In the genomic region with DNA sequence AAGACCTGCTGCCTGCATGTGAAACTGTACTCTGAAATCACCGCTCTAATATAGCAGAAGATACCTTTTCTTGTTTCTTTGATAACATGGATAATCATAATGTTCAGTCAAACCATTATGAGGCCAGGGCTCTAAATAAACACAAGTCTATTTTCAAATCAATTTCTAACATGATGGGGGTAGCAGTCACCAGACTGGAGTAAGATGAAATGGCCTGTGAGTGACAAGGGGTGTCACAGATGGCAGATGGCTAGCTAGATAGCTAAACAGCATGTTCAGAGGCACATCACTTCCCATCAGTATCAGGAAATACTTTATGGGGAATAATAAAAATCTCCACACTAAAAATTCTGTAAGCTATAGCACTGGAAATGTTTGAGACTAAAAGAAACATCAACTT, we compare ENCODE assay signal across 10 cellular contexts. TPM values are rescaled to one million over a fixed set of nuclear protein-coding genes. Genes with fewer than 3 reads are reported as not detected.
DNase-seq lines count a peak whose midpoint lies in the region; ATAC-seq and TF ChIP-seq lines count a peak whose summit lies in the region.
"Had no signal": no experiment of that assay in that cellular context is flagged by ENCODE, and none has a peak within 500 bp of the region (broad histone marks: within the 10 kb centered on the region; RNA-seq: fewer than 3 reads in every experiment).

No MANE protein-coding gene starts in this region.

- no peak overlapping the region for H3K4me3 Mint-ChIP-seq in activated T-helper 2 cell treated with anti-CD3 and anti-CD28 coated beads, Interferon-gamma antibody, Interleukin-2, Interleukin-4, amounts not matched to agents 10 μg/mL and 5 μg/mL and 100 μg/mL, durations not matched to agents 14 hours and 24 hours and 36 hours (ENCODE audit: low read depth)
- H3K4me3 Mint-ChIP-seq in nephron progenitor cell, result no peak overlapping the region
- no peak overlapping the region for H3K4me3 Mint-ChIP-seq in neural progenitor cell

- peaks cover 8% of the 10 kb centered on the region for H4K20me1 ChIP-seq in neural progenitor cell (ENCODE audit: low read depth)

- no peaks in the 10 kb centered on the region for H3K4me1 ChIP-seq in neural progenitor cell

- no peaks in the 10 kb centered on the region for H3K9me3 ChIP-seq in neural progenitor cell (ENCODE audit: low read depth)
- H3K9me3 ChIP-seq: thyroid gland had no signal

- H3K27me3 ChIP-seq in neural progenitor cell, result no peaks in the 10 kb centered on the region
- H3K27me3 ChIP-seq: thyroid gland had no signal

- peaks cover 98% of the 10 kb centered on the region for H3K79me2 ChIP-seq in neural progenitor cell (ENCODE audit: low read depth)

- DNase-seq in GM12864 (ENCODE audit: low read depth), result no peak
- DNase-seq in activated T-helper 2 cell treated with anti-CD3 and anti-CD28 coated beads, Interferon-gamma antibody, Interleukin-2, Interleukin-4, amounts not matched to agents 10 μg/mL and 5 μg/mL and 100 μg/mL, durations not matched to agents 14 hours and 24 hours and 36 hours (ENCODE audit: low spot score), result no peak
- no peak for DNase-seq in NOMO-1 treated with DMSO at 0.1 percent for 48 hours (lab: John Stamatoyannopoulos, UW; ENCODE audit: unreplicated experiment)
- no peak for DNase-seq in nephron progenitor cell
- no peak for DNase-seq in NCI-H2029 (lab: John Stamatoyannopoulos, UW)
- no peak for DNase-seq in neural progenitor cell (ENCODE audit: low spot score)
- DNase-seq: activated CD4-positive, alpha-beta T cell treated with anti-CD3 and anti-CD28 coated beads, Interleukin-2, amount 50 U/mL, for 48 hours; thyroid gland had no signal

- H3K27ac Mint-ChIP-seq in activated T-helper 2 cell treated with anti-CD3 and anti-CD28 coated beads, Interferon-gamma antibody, Interleukin-2, Interleukin-4, amounts not matched to agents 10 μg/mL and 5 μg/mL and 100 μg/mL, durations not matched to agents 14 hours and 24 hours and 36 hours, result peak overlapping the region; percentile 46
- H3K27ac Mint-ChIP-seq in nephron progenitor cell, result no peak overlapping the region
- H3K27ac Mint-ChIP-seq in neural progenitor cell, result no peak overlapping the region

- no peaks in the 10 kb centered on the region for H3F3A ChIP-seq in neural progenitor cell (ENCODE audit: low read depth)

- no peaks in the 10 kb centered on the region for H3K36me3 ChIP-seq in neural progenitor cell
- H3K36me3 ChIP-seq: thyroid gland had no signal

- H3K9me3 Mint-ChIP-seq in activated T-helper 2 cell treated with anti-CD3 and anti-CD28 coated beads, Interferon-gamma antibody, Interleukin-2, Interleukin-4, amounts not matched to agents 10 μg/mL and 5 μg/mL and 100 μg/mL, durations not matched to agents 14 hours and 24 hours and 36 hours, result no peaks in the 10 kb centered on the region
- H3K9me3 Mint-ChIP-seq in nephron progenitor cell (peaks cover 29% of the 10 kb centered on the region), neural progenitor cell (peaks cover 53% of the 10 kb centered on the region)

- H2AFZ ChIP-seq in neural progenitor cell (replicated peaks), result no peak overlapping the region

- H3K36me3 Mint-ChIP-seq in activated T-helper 2 cell treated with anti-CD3 and anti-CD28 coated beads, Interferon-gamma antibody, Interleukin-2, Interleukin-4, amounts not matched to agents 10 μg/mL and 5 μg/mL and 100 μg/mL, durations not matched to agents 14 hours and 24 hours and 36 hours (ENCODE audit: low read depth), result peaks cover 26% of the 10 kb centered on the region
- H3K36me3 Mint-ChIP-seq in nephron progenitor cell (ENCODE audit: low read depth), result peaks cover 57% of the 10 kb centered on the region
- peaks cover 44% of the 10 kb centered on the region for H3K36me3 Mint-ChIP-seq in neural progenitor cell

- H3K4me1 Mint-ChIP-seq in activated T-helper 2 cell treated with anti-CD3 and anti-CD28 coated beads, Interferon-gamma antibody, Interleukin-2, Interleukin-4, amounts not matched to agents 10 μg/mL and 5 μg/mL and 100 μg/mL, durations not matched to agents 14 hours and 24 hours and 36 hours (ENCODE audit: low read depth), result peaks cover 60% of the 10 kb centered on the region
- H3K4me1 Mint-ChIP-seq in nephron progenitor cell (peaks cover 33% of the 10 kb centered on the region), neural progenitor cell (no peaks in the 10 kb centered on the region)

- H3K4me2 ChIP-seq in neural progenitor cell, result no peak overlapping the region

- no peaks in the 10 kb centered on the region for H3K27me3 Mint-ChIP-seq in activated T-helper 2 cell treated with anti-CD3 and anti-CD28 coated beads, Interferon-gamma antibody, Interleukin-2, Interleukin-4, amounts not matched to agents 10 μg/mL and 5 μg/mL and 100 μg/mL, durations not matched to agents 14 hours and 24 hours and 36 hours (ENCODE audit: low read depth)
- H3K27me3 Mint-ChIP-seq in nephron progenitor cell (ENCODE audit: low read depth, poor library complexity), result no peaks in the 10 kb centered on the region
- no peaks in the 10 kb centered on the region for H3K27me3 Mint-ChIP-seq in neural progenitor cell (ENCODE audit: insufficient read depth, low read depth)

- H3K4me3 ChIP-seq in GM12864 (ENCODE audit: low read depth, low read length), result peak overlapping the region; percentile 23; the same call in 1 of the 2 replicates
- H3K4me3 ChIP-seq in neural progenitor cell, result no peak overlapping the region
- H3K4me3 ChIP-seq: thyroid gland had no signal

- H3K27ac ChIP-seq in neural progenitor cell, result no peak overlapping the region
- H3K27ac ChIP-seq: thyroid gland had no signal

- intact Hi-C loops in activated T-helper 2 cell treated with anti-CD3 and anti-CD28 coated beads, Interferon-gamma antibody, Interleukin-2, Interleukin-4, amounts not matched to agents 10 μg/mL and 5 μg/mL and 100 μg/mL, durations not matched to agents 14 hours and 24 hours and 36 hours (cut with micrococcal nuclease), result loop anchor here (1.0 kb wide), 3 partner anchors 54 to 75 kb away; no protein-coding TSS in a partner anchor

- ATAC-seq in GM19328 (IDR thresholded peaks at IDR 0.05; ENCODE audit: unreplicated experiment), result peak; percentile 31
- peak; percentile 37 for ATAC-seq in HG03095 (IDR thresholded peaks at IDR 0.05; ENCODE audit: unreplicated experiment)

- TF ChIP-seq CTCF in GM12864 (IDR thresholded peaks at IDR 0.05; ENCODE audit: low read depth, low read length, missing control alignments), result no peak
- TF ChIP-seq CTCF in nephron progenitor cell (IDR thresholded peaks at IDR 0.05), result no peak
- TF ChIP-seq CTCF in neural progenitor cell (IDR thresholded peaks at IDR 0.05), result no peak

- no peak overlapping the region for H3K9ac ChIP-seq in neural progenitor cell

RNA-seq across cellular contexts. Expression of a gene that starts 14.0 kb away (rescaled TPM):
- 165 and 196 TPM in 2 replicates for total RNA-seq in activated T-helper 2 cell treated with anti-CD3 and anti-CD28 coated beads, Interferon-gamma antibody, Interleukin-2, Interleukin-4, amounts not matched to agents 10 μg/mL and 5 μg/mL and 100 μg/mL, durations not matched to agents 14 hours and 24 hours and 36 hours
- 36.5 and 42.1 TPM in 2 replicates for total RNA-seq in neural progenitor cell (ENCODE audit: low replicate concordance)

RNA-seq across cellular contexts. Expression of a gene that starts 58.9 kb away (rescaled TPM):
- total RNA-seq in activated T-helper 2 cell treated with anti-CD3 and anti-CD28 coated beads, Interferon-gamma antibody, Interleukin-2, Interleukin-4, amounts not matched to agents 10 μg/mL and 5 μg/mL and 100 μg/mL, durations not matched to agents 14 hours and 24 hours and 36 hours, result 11.8 and 14.1 TPM in 2 replicates
- 103 and 191 TPM in 2 replicates for total RNA-seq in neural progenitor cell (ENCODE audit: low replicate concordance)
